25 cellular contexts compared by ENCODE assay signal in genomic region chr1:67705735-67706454, GRCh38. TPM values are rescaled to one million over a fixed set of nuclear protein-coding genes. Genes with fewer than 3 reads are reported as not detected.
A peak's percentile ranks its signal among the peaks of the same experiment; 100 is the strongest.
DNase-seq lines count a peak whose midpoint lies in the region; ATAC-seq and TF ChIP-seq lines count a peak whose summit lies in the region.
"Had no signal": no experiment of that assay in that cellular context is flagged by ENCODE, and none has a peak within 500 bp of the region (broad histone marks: within the 10 kb centered on the region; RNA-seq: fewer than 3 reads in every experiment).

No MANE protein-coding gene starts in this region.

- TF ChIP-seq EP300 in esophagus muscularis mucosa (IDR thresholded peaks at IDR 0.05), result no peak

- peaks cover 0 to 26% of the 10 kb centered on the region in 2 donors for H3K4me1 ChIP-seq in right atrium auricular region
- peaks cover 25 to 36% (median 31%) of the 10 kb centered on the region in 4 donors for H3K4me1 ChIP-seq in esophagus muscularis mucosa
- H3K4me1 ChIP-seq in aorta (ENCODE audit: control insufficient read depth in 1 of 2, insufficient read depth in 2 of 2, low read length in 2 of 2), result peaks cover 3 to 6% of the 10 kb centered on the region in 2 donors
- H3K4me1 ChIP-seq: neural progenitor cell had no signal

- no peaks in the 10 kb centered on the region for H3K27me3 Mint-ChIP-seq in osteocyte (ENCODE audit: unreplicated experiment)
- H3K27me3 Mint-ChIP-seq: type B pancreatic cell had no signal

- H3K4me3 ChIP-seq in right atrium auricular region, result no peak overlapping the region
- H3K4me3 ChIP-seq in esophagus muscularis mucosa, result no peak overlapping the region
- no peak overlapping the region for H3K4me3 ChIP-seq in aorta (ENCODE audit: low read length in 2 of 2)
- no peak overlapping the region for H3K4me3 ChIP-seq in WERI-Rb-1 (ENCODE audit: low read depth, low read length)
- H3K4me3 ChIP-seq in MG63, result no peak overlapping the region
- H3K4me3 ChIP-seq: dorsolateral prefrontal cortex, gastrocnemius medialis, GM23248, neural progenitor cell had no signal

- peaks cover 39% of the 10 kb centered on the region for H3K36me3 Mint-ChIP-seq in osteocyte (ENCODE audit: unreplicated experiment)
- H3K36me3 Mint-ChIP-seq: activated naive CD8-positive, alpha-beta T cell treated with anti-CD3 and anti-CD28 coated beads, Interleukin-2, amount 10 ng/mL, durations not matched to agents 7 days and 5 days had no signal

- peak; percentile 41 for DNase-seq in left cardiac atrium
- DNase-seq in right atrium auricular region (ENCODE audit: low spot score), result no peak
- DNase-seq in esophagus muscularis mucosa (ENCODE audit: extremely low spot score), result no peak
- no peak for DNase-seq in osteocyte (ENCODE audit: extremely low spot score, unreplicated experiment)
- no peak for DNase-seq in aorta
- DNase-seq in WERI-Rb-1, result no peak
- no peak for DNase-seq in MG63
- DNase-seq: activated CD4-positive, alpha-beta T cell treated with anti-CD3 and anti-CD28 coated beads, Interleukin-2, amount 10 ng/mL, durations not matched to agents 24 days and 14 days; activated gamma-delta T cell; activated naive CD8-positive, alpha-beta T cell treated with anti-CD3 and anti-CD28 coated beads, Interleukin-2, amount 10 ng/mL, durations not matched to agents 7 days and 5 days; activated T-cell treated with anti-CD3 and anti-CD28 coated beads, Interleukin-2, amount 50 U/mL, for 1 hour; cerebellar nuclear complex; gastrocnemius medialis; GM23248; hippocampal formation; mammary epithelial cell; NCI-H1694; NCI-H2171; NCI-H510A; posterior cingulate gyrus; stimulated activated CD4-positive, alpha-beta T cell treated with anti-CD3 and anti-CD28 coated beads, Interleukin-4, amount 100 ng/mL, for 1 hour had no signal

- no peak overlapping the region for H3K4me3 Mint-ChIP-seq in osteocyte (ENCODE audit: unreplicated experiment)
- H3K4me3 Mint-ChIP-seq: activated CD4-positive, alpha-beta T cell treated with anti-CD3 and anti-CD28 coated beads, Interleukin-2, amount 10 ng/mL, durations not matched to agents 24 days and 14 days; activated naive CD8-positive, alpha-beta T cell treated with anti-CD3 and anti-CD28 coated beads, Interleukin-2, amount 10 ng/mL, durations not matched to agents 7 days and 5 days; neural progenitor cell; type B pancreatic cell had no signal

- no peaks in the 10 kb centered on the region for H3K27me3 ChIP-seq in right atrium auricular region
- H3K27me3 ChIP-seq in esophagus muscularis mucosa, result no peaks in the 10 kb centered on the region
- H3K27me3 ChIP-seq in aorta (ENCODE audit: control insufficient read depth in 1 of 2, insufficient read depth in 2 of 2, low read length in 1 of 2), result no peaks in the 10 kb centered on the region
- no peaks in the 10 kb centered on the region for H3K27me3 ChIP-seq in WERI-Rb-1 (ENCODE audit: insufficient read depth, low read depth, severe bottlenecking)
- no peaks in the 10 kb centered on the region for H3K27me3 ChIP-seq in MG63
- H3K27me3 ChIP-seq: dorsolateral prefrontal cortex, gastrocnemius medialis, neural progenitor cell had no signal

- peak overlapping the region; percentile 1 for H3K27ac Mint-ChIP-seq in osteocyte (ENCODE audit: unreplicated experiment)
- H3K27ac Mint-ChIP-seq: activated CD4-positive, alpha-beta T cell treated with anti-CD3 and anti-CD28 coated beads, Interleukin-2, amount 10 ng/mL, durations not matched to agents 24 days and 14 days; activated naive CD8-positive, alpha-beta T cell treated with anti-CD3 and anti-CD28 coated beads, Interleukin-2, amount 10 ng/mL, durations not matched to agents 7 days and 5 days; neural progenitor cell; type B pancreatic cell had no signal

- TF ChIP-seq CTCF in right atrium auricular region (IDR thresholded peaks at IDR 0.05) (no peak), esophagus muscularis mucosa (IDR thresholded peaks at IDR 0.05) (no peak), osteocyte (IDR thresholded peaks at IDR 0.05) (no peak), WERI-Rb-1 (IDR thresholded peaks at IDR 0.05; ENCODE audit: low read depth, low read length) (no peak)

- H3K27ac ChIP-seq in right atrium auricular region (no peak overlapping the region), esophagus muscularis mucosa (replicated peaks in 1 of 4) (peak overlapping the region in 3 of 4 donors; percentile 10 to 42 (median 40)), aorta (ENCODE audit: low read depth in 1 of 2, low read length in 2 of 2) (peak overlapping the region; percentile 63 to 90), WERI-Rb-1 (no peak overlapping the region)
- H3K27ac ChIP-seq: dorsolateral prefrontal cortex, gastrocnemius medialis, GM23248, neural progenitor cell had no signal

- TF ChIP-seq POLR2A in esophagus muscularis mucosa (IDR thresholded peaks at IDR 0.05; ENCODE audit: low read depth), result no peak

- WGBS in esophagus muscularis mucosa, result 68% methylated on average over 10 of the region's 10 CpGs
- WGBS in aorta, 2 donors, result 47 to 54% methylated on average over 10 of the region's 10 CpGs

- peaks cover 12% of the 10 kb centered on the region for H3K36me3 ChIP-seq in right atrium auricular region
- peaks cover 0 to 42% (median 20%) of the 10 kb centered on the region in 4 donors for H3K36me3 ChIP-seq in esophagus muscularis mucosa
- peaks cover 0 to 2% of the 10 kb centered on the region in 2 donors for H3K36me3 ChIP-seq in aorta (ENCODE audit: control insufficient read depth in 1 of 2, insufficient read depth in 2 of 2, low read length in 1 of 2)
- H3K36me3 ChIP-seq in WERI-Rb-1, result peaks cover 39% of the 10 kb centered on the region
- peaks cover 57% of the 10 kb centered on the region for H3K36me3 ChIP-seq in MG63
- H3K36me3 ChIP-seq: neural progenitor cell had no signal

- H3K9me3 Mint-ChIP-seq in osteocyte (ENCODE audit: unreplicated experiment), result no peaks in the 10 kb centered on the region
- H3K9me3 Mint-ChIP-seq: activated CD4-positive, alpha-beta T cell treated with anti-CD3 and anti-CD28 coated beads, Interleukin-2, amount 10 ng/mL, durations not matched to agents 24 days and 14 days; activated naive CD8-positive, alpha-beta T cell treated with anti-CD3 and anti-CD28 coated beads, Interleukin-2, amount 10 ng/mL, durations not matched to agents 7 days and 5 days; neural progenitor cell; type B pancreatic cell had no signal

- no peaks in the 10 kb centered on the region for H3K9me3 ChIP-seq in right atrium auricular region
- no peaks in the 10 kb centered on the region for H3K9me3 ChIP-seq in esophagus muscularis mucosa
- no peaks in the 10 kb centered on the region for H3K9me3 ChIP-seq in aorta (ENCODE audit: control insufficient read depth, low read length)
- no peaks in the 10 kb centered on the region for H3K9me3 ChIP-seq in WERI-Rb-1 (ENCODE audit: severe bottlenecking)
- no peaks in the 10 kb centered on the region for H3K9me3 ChIP-seq in MG63
- H3K9me3 ChIP-seq: gastrocnemius medialis had no signal

- ATAC-seq in left cardiac atrium, result peak in 1 of 2 donors; percentile 28
- no peak for ATAC-seq in aorta (ENCODE audit: low FRiP score)
- ATAC-seq in HG02571 (IDR thresholded peaks at IDR 0.05; ENCODE audit: unreplicated experiment), result no peak
- ATAC-seq: gastrocnemius medialis had no signal

- intact Hi-C loops in left cardiac atrium (cut with DNase I), result no loop called here
- intact Hi-C loops in esophagus muscularis mucosa (cut with DNase I), result no loop called here
- intact Hi-C loops in aorta (cut with DNase I), result loop anchor here (2.0 to 10.0 kb wide), 4 partner anchors 17 to 129 kb away; partner anchors contain the start of gene GNG12 (in 1 of the 2)

- H3K4me1 Mint-ChIP-seq in osteocyte (ENCODE audit: unreplicated experiment), result peaks cover 28% of the 10 kb centered on the region
- H3K4me1 Mint-ChIP-seq: activated naive CD8-positive, alpha-beta T cell treated with anti-CD3 and anti-CD28 coated beads, Interleukin-2, amount 10 ng/mL, durations not matched to agents 7 days and 5 days had no signal

RNA-seq across cellular contexts. Expression of gene GADD45A, which starts 20.9 kb away (rescaled TPM):
- total RNA-seq in left cardiac atrium (10 to 100 TPM; 14.0 to 15.8 TPM), right atrium auricular region (10 to 100 TPM; 25.3 to 26.6 TPM), esophagus muscularis mucosa (10 to 100 TPM; 51.1 to 80.8 (median 66.5) TPM), osteocyte (43.3 and 45.3 TPM in 2 replicates), aorta (100 to 1,000 TPM in 1 of 2 donors, 10 to 100 TPM in 1; 49.7 to 158 TPM)
- polyA plus RNA-seq in aorta, result 100 to 1,000 TPM; 154 to 186 TPM
- total RNA-seq in MG63 (2014; rRNA removed; shearing (Covaris generic); ENCODE audit: low replicate concordance), result 16.5 and 20.5 TPM in 2 replicates

Comparison
In these comparisons a context has a peak if more than half of its experiments do, and no peak if none do; other contexts are left out.
1. H3K27ac ChIP-seq: peak in esophagus muscularis mucosa (3 of 4) and aorta (2 of 2); none in right atrium auricular region (0 of 2) and WERI-Rb-1 (single experiment).
2. intact Hi-C loops: an anchor here in aorta (2.0 to 10.0 kb wide); none called in left cardiac atrium and esophagus muscularis mucosa.